In genomic region chr1:180165509-180166435, GRCh38 we compare ENCODE assay signal across 25 cellular contexts. TPM values are rescaled to one million over a fixed set of nuclear protein-coding genes. Genes with fewer than 3 reads are reported as not detected.
A peak's percentile ranks its signal among the peaks of the same experiment; 100 is the strongest.
DNase-seq lines count a peak whose midpoint lies in the region; ATAC-seq and TF ChIP-seq lines count a peak whose summit lies in the region.
"Had no signal": no experiment of that assay in that cellular context is flagged by ENCODE, and none has a peak within 500 bp of the region (broad histone marks: within the 10 kb centered on the region; RNA-seq: fewer than 3 reads in every experiment).

No MANE protein-coding gene starts in this region.

- intact Hi-C loops in IMR-90 (cut with micrococcal nuclease) = no loop called here
- intact Hi-C loops in sciatic nerve (cut with DNase I) = no loop called here

- 0 out of 2 replicates have a peak overlapping the region, but pooled peaks have one; percentile 17 for H3K9ac ChIP-seq in IMR-90 (ENCODE audit: low read depth, low read length)

- H2BK15ac ChIP-seq in IMR-90 (ENCODE audit: low read depth, low read length) = no peak overlapping the region

- peaks cover 56% of the 10 kb centered on the region for H3K4me1 ChIP-seq in IMR-90 (ENCODE audit: control insufficient read depth, insufficient read depth, low read length)

- CTCF ChIA-PET in IMR-90 (lab: Yijun Ruan, JAX) = interaction anchor here (0.6 kb wide), 1 partner anchor 13 kb away, joined by 3 read pairs; no protein-coding TSS in a partner anchor
- CTCF ChIA-PET in RWPE1 (lab: Yijun Ruan, JAX) = interaction anchor here (0.7 kb wide), 1 partner anchor 38 kb away, joined by 3 read pairs; no protein-coding TSS in a partner anchor

- no peaks in the 10 kb centered on the region for H3K36me3 Mint-ChIP-seq in memory B cell
- H3K36me3 Mint-ChIP-seq in activated T-cell treated with anti-CD3 and anti-CD28 coated beads, Interleukin-2, amount 50 U/mL, for 72 hours (ENCODE audit: insufficient read depth in 2 of 2) = no peaks in the 10 kb centered on the region
- H3K36me3 Mint-ChIP-seq in HFFc6 (ENCODE audit: low read depth) = peaks cover 12% of the 10 kb centered on the region

- no peak overlapping the region for H2BK20ac ChIP-seq in IMR-90 (ENCODE audit: low read depth, low read length)

- peaks cover 51% of the 10 kb centered on the region for H3K9me1 ChIP-seq in IMR-90 (ENCODE audit: insufficient read depth, low read length)

- no peak overlapping the region for H2AFZ ChIP-seq in IMR-90 (replicated peaks; ENCODE audit: low read length, poor library complexity)

- peak overlapping the region; percentile 0; the same call in 1 of the 2 replicates for H3K27ac ChIP-seq in IMR-90 (ENCODE audit: insufficient read depth, low read length)
- H3K27ac ChIP-seq in RWPE1 = peak overlapping the region; percentile 76
- H3K27ac ChIP-seq: colonic mucosa had no signal

- no peak overlapping the region for H3K23ac ChIP-seq in IMR-90 (ENCODE audit: low read depth, low read length)

- H3K4me1 Mint-ChIP-seq in memory B cell (peaks cover 3% of the 10 kb centered on the region), HFFc6 (ENCODE audit: low read depth) (peaks cover 28% of the 10 kb centered on the region)
- peaks cover 12% of the 10 kb centered on the region for H3K4me1 Mint-ChIP-seq in activated T-cell treated with anti-CD3 and anti-CD28 coated beads, Interleukin-2, amount 50 U/mL, for 72 hours (ENCODE audit: low read depth)

- no peak overlapping the region for H2AK5ac ChIP-seq in IMR-90 (ENCODE audit: low read depth, low read length)

- H3K79me1 ChIP-seq in IMR-90 (ENCODE audit: low read depth in 1 of 2, low read length in 2 of 2) = peaks cover 56 to 87% of the 10 kb centered on the region in 2 experiments

- no peak overlapping the region for H3K18ac ChIP-seq in IMR-90 (ENCODE audit: low read depth, low read length)

- TF ChIP-seq RAD21 in IMR-90 (IDR thresholded peaks at IDR 0.05; ENCODE audit: low read length) = no peak

- DNase-seq in IMR-90 (no peak), RWPE1 (ENCODE audit: low spot score) (no peak), memory B cell (ENCODE audit: low spot score in 2 of 2) (no peak), sciatic nerve (ENCODE audit: low spot score) (peak; percentile 40), HFFc6 (no peak), DMS79 treated with DMSO at 0.1 percent for 48 hours (lab: John Stamatoyannopoulos, UW) (no peak)
- no peak for DNase-seq in activated T-cell treated with anti-CD3 and anti-CD28 coated beads, Interleukin-2, amount 50 U/mL, for 72 hours
- DNase-seq: activated CD4-positive, alpha-beta T cell treated with anti-CD3 and anti-CD28 coated beads, Interleukin-2, amount 10 ng/mL, durations not matched to agents 7 days and 5 days; CD8-positive, alpha-beta memory T cell; colonic mucosa; DMS53; glutamatergic neuron; KBM-7; left colon; NCI-H1694 treated with DMSO at 0.1 percent for 48 hours; NCI-H2227 treated with DMSO at 0.1 percent for 48 hours; SIG-M5; stimulated activated CD4-positive, alpha-beta T cell treated with anti-CD3 and anti-CD28 coated beads, Interleukin-4, amount 100 ng/mL, for 24 hours; T-helper 1 cell had no signal

- no peak overlapping the region for H2BK5ac ChIP-seq in IMR-90 (ENCODE audit: low read depth, low read length, poor library complexity, severe bottlenecking)

- no peak overlapping the region for H2BK120ac ChIP-seq in IMR-90 (ENCODE audit: low read depth, low read length)

- H3K14ac ChIP-seq in IMR-90 (replicated peaks; ENCODE audit: low read depth, low read length) = no peak overlapping the region

- H3K27me3 Mint-ChIP-seq in memory B cell (no peaks in the 10 kb centered on the region), HFFc6 (ENCODE audit: insufficient read depth) (peaks cover 2% of the 10 kb centered on the region)
- no peaks in the 10 kb centered on the region for H3K27me3 Mint-ChIP-seq in activated T-cell treated with anti-CD3 and anti-CD28 coated beads, Interleukin-2, amount 50 U/mL, for 72 hours (ENCODE audit: low read depth)
- H3K27me3 Mint-ChIP-seq: activated CD4-positive, alpha-beta T cell treated with anti-CD3 and anti-CD28 coated beads, Interleukin-2, amount 10 ng/mL, durations not matched to agents 7 days and 5 days; CD8-positive, alpha-beta memory T cell; stimulated activated naive CD8-positive, alpha-beta T cell treated with anti-CD3 and anti-CD28 coated beads, Interleukin-15, Interleukin-2, amounts not matched to agents 100 ng/mL and 50 ng/mL, for 24 hours had no signal

- H3K9me3 ChIP-seq in IMR-90 (ENCODE audit: control insufficient read depth, insufficient read depth, low read length) = no peaks in the 10 kb centered on the region
- H3K9me3 ChIP-seq: colonic mucosa, tibial nerve had no signal

- H3K27ac Mint-ChIP-seq in memory B cell (peak overlapping the region; percentile 18), HFFc6 (no peak overlapping the region; the same call in 1 of the 2 replicates)
- H3K27ac Mint-ChIP-seq in activated T-cell treated with anti-CD3 and anti-CD28 coated beads, Interleukin-2, amount 50 U/mL, for 72 hours = no peak overlapping the region
- H3K27ac Mint-ChIP-seq: activated CD4-positive, alpha-beta T cell treated with anti-CD3 and anti-CD28 coated beads, Interleukin-2, amount 10 ng/mL, durations not matched to agents 7 days and 5 days; activated T-helper 2 cell treated with anti-CD3 and anti-CD28 coated beads, Interferon-gamma antibody, Interleukin-2, Interleukin-4, amounts not matched to agents 10 μg/mL and 5 μg/mL and 100 μg/mL, durations not matched to agents 14 hours and 24 hours and 36 hours; stimulated activated naive CD8-positive, alpha-beta T cell treated with anti-CD3 and anti-CD28 coated beads, Interleukin-15, Interleukin-2, amounts not matched to agents 100 ng/mL and 50 ng/mL, for 24 hours had no signal

- H3K4me3 Mint-ChIP-seq in memory B cell (no peak overlapping the region), HFFc6 (no peak overlapping the region)
- H3K4me3 Mint-ChIP-seq in activated T-cell treated with anti-CD3 and anti-CD28 coated beads, Interleukin-2, amount 50 U/mL, for 72 hours = no peak overlapping the region
- H3K4me3 Mint-ChIP-seq: activated CD4-positive, alpha-beta T cell treated with anti-CD3 and anti-CD28 coated beads, Interleukin-2, amount 10 ng/mL, durations not matched to agents 7 days and 5 days; CD8-positive, alpha-beta memory T cell; stimulated activated naive CD8-positive, alpha-beta T cell treated with anti-CD3 and anti-CD28 coated beads, Interleukin-15, Interleukin-2, amounts not matched to agents 100 ng/mL and 50 ng/mL, for 24 hours had no signal

- 98% methylated on average over 7 of the region's 12 CpGs; no CpG with 5 or more reads in 1 of the 2 experiments for WGBS in IMR-90 (ENCODE audit: extremely low coverage in 2 of 2, insufficient read length in 1 of 2), 2 experiments

- dilution Hi-C loops in IMR-90 (cut with HindIII; ENCODE audit: low sequenced_read_pairs, unreplicated experiment) = loop anchor here (25.0 kb wide), 1 partner anchor 128 kb away; no protein-coding TSS in a partner anchor

- H3K4me2 ChIP-seq in IMR-90 (ENCODE audit: low read depth, low read length) = peak overlapping the region; percentile 1; the same call in 1 of the 2 replicates

- TF ChIP-seq CTCF in IMR-90 (conservative IDR thresholded peaks at IDR 0.05; ENCODE audit: low read depth, low read length) = no peak
- TF ChIP-seq CTCF in RWPE1 (conservative IDR thresholded peaks at IDR 0.05; ENCODE audit: low read depth) = no peak
- no peak for TF ChIP-seq CTCF in HFFc6 (IDR thresholded peaks at IDR 0.05)

- H4K5ac ChIP-seq in IMR-90 (ENCODE audit: low read depth, low read length) = no peak overlapping the region

- no peaks in the 10 kb centered on the region for H3K27me3 ChIP-seq in IMR-90 (ENCODE audit: control insufficient read depth, insufficient read depth, low read length)
- H3K27me3 ChIP-seq: colonic mucosa, tibial nerve had no signal

- no peak overlapping the region for H2AK9ac ChIP-seq in IMR-90 (replicated peaks; ENCODE audit: low read depth, low read length, poor library complexity)

- TF ChIP-seq POLR2A in IMR-90 (IDR thresholded peaks at IDR 0.05; ENCODE audit: low read depth, low read length) = no peak

- H3K9me3 Mint-ChIP-seq in memory B cell (no peaks in the 10 kb centered on the region), HFFc6 (no peaks in the 10 kb centered on the region)
- H3K9me3 Mint-ChIP-seq in activated T-cell treated with anti-CD3 and anti-CD28 coated beads, Interleukin-2, amount 50 U/mL, for 72 hours = no peaks in the 10 kb centered on the region
- H3K9me3 Mint-ChIP-seq: activated CD4-positive, alpha-beta T cell treated with anti-CD3 and anti-CD28 coated beads, Interleukin-2, amount 10 ng/mL, durations not matched to agents 7 days and 5 days; activated T-helper 2 cell treated with anti-CD3 and anti-CD28 coated beads, Interferon-gamma antibody, Interleukin-2, Interleukin-4, amounts not matched to agents 10 μg/mL and 5 μg/mL and 100 μg/mL, durations not matched to agents 14 hours and 24 hours and 36 hours; CD8-positive, alpha-beta memory T cell; stimulated activated naive CD8-positive, alpha-beta T cell treated with anti-CD3 and anti-CD28 coated beads, Interleukin-15, Interleukin-2, amounts not matched to agents 100 ng/mL and 50 ng/mL, for 24 hours had no signal

- H3K56ac ChIP-seq in IMR-90 (ENCODE audit: extremely low read depth, insufficient read depth, low read length) = no peak overlapping the region

- no peak overlapping the region for H3K4me3 ChIP-seq in IMR-90 (ENCODE audit: insufficient read depth, low read depth, low read length)
- H3K4me3 ChIP-seq: colonic mucosa, GM12878, tibial nerve had no signal

- H4K8ac ChIP-seq in IMR-90 (ENCODE audit: low read depth in 2 of 2, low read length in 2 of 2) = no peak overlapping the region

- peaks cover 69% of the 10 kb centered on the region for H3K36me3 ChIP-seq in IMR-90 (ENCODE audit: control insufficient read depth, insufficient read depth, low read length)
- H3K36me3 ChIP-seq: colonic mucosa had no signal

- H3K4ac ChIP-seq in IMR-90 (ENCODE audit: low read depth, low read length) = no peak overlapping the region

- H4K91ac ChIP-seq in IMR-90 (ENCODE audit: insufficient read depth, low read depth, low read length) = no peak overlapping the region

- POLR2A ChIA-PET in IMR-90 (lab: Charles Lee; ENCODE audit: unreplicated experiment) (no interaction called here), RWPE1 (lab: Yijun Ruan, JAX; ENCODE audit: low non-redundant PET) (no interaction called here)

- BruUV-seq in IMR-90 (replicated peaks; lab: Mats Ljungman, UMichigan) = no TSS peak

- in situ Hi-C loops in IMR-90 (cut with MboI; ENCODE audit: low sequenced_read_pairs) = loop anchor here (25.0 kb wide), 1 partner anchor 453 kb away; no protein-coding TSS in a partner anchor

- peaks cover 100% of the 10 kb centered on the region for H4K20me1 ChIP-seq in IMR-90 (ENCODE audit: insufficient read depth, low read length)

- ATAC-seq in IMR-90 (ENCODE audit: low read depth) (no peak), memory B cell (ENCODE audit: low read depth) (no peak), sciatic nerve (no peak), HG02642 (IDR thresholded peaks at IDR 0.05; ENCODE audit: poor library complexity, unreplicated experiment) (no peak)
- no peak for ATAC-seq in activated T-cell treated with anti-CD3 and anti-CD28 coated beads, Interleukin-2, amount 50 U/mL, for 72 hours (replicated peaks in 1 of 2)
- ATAC-seq: GM12878, HCT116, left colon had no signal

RNA-seq across cellular contexts. Expression of gene QSOX1, which starts 11.1 kb away (rescaled TPM):
- total RNA-seq in IMR-90 (2012; rRNA removed) = 93.3 and 102 TPM in 2 replicates
- polyA plus RNA-seq in IMR-90 (2012; rRNA removed) = 765 and 791 TPM in 2 replicates
- 1,392 and 1,573 TPM in 2 replicates for polyA plus RNA-seq in IMR-90 (2012; cell fraction: cytosol; rRNA removed)
- polyA plus RNA-seq in IMR-90 (2012; cell fraction: nucleus; rRNA removed; ENCODE audit: low replicate concordance) = 755 and 1,109 TPM in 2 replicates
- total RNA-seq in sciatic nerve = 46.3 TPM
- total RNA-seq in activated T-cell treated with anti-CD3 and anti-CD28 coated beads, Interleukin-2, amount 50 U/mL, for 72 hours = 10 to 100 TPM; 35.9 to 44.9 TPM
- total RNA-seq in HFFc6 (2021; fragmentation: NEBNext Ultra II Directional; extraction: Animal tissue kit (Norgen Biotek cat#: 25700)) = 100 to 1,000 TPM; 321 to 467 (median 352) TPM
